Comparison of ENCODE assay signal across 14 cellular contexts in genomic region chr5:95734916-95735315, GRCh38. TPM values are rescaled to one million over a fixed set of nuclear protein-coding genes. Genes with fewer than 3 reads are reported as not detected.
DNase-seq lines count a peak whose midpoint lies in the region; ATAC-seq and TF ChIP-seq lines count a peak whose summit lies in the region.
"Had no signal": no experiment of that assay in that cellular context is flagged by ENCODE, and none has a peak within 500 bp of the region (broad histone marks: within the 10 kb centered on the region; RNA-seq: fewer than 3 reads in every experiment).

No MANE protein-coding gene starts in this region.

- no peaks in the 10 kb centered on the region for H3K36me3 ChIP-seq in uterus

- H3K4me3 ChIP-seq in uterus = peak overlapping the region in 1 of 2 donors; percentile 64
- H3K4me3 ChIP-seq: SJCRH30 had no signal

- no peaks in the 10 kb centered on the region for H3K9me3 Mint-ChIP-seq in neural crest cell
- H3K9me3 Mint-ChIP-seq: activated CD4-positive, alpha-beta memory T cell treated with anti-CD3 and anti-CD28 coated beads for 36 hours; activated naive CD8-positive, alpha-beta T cell treated with anti-CD3 and anti-CD28 coated beads, Interleukin-2, amount 10 ng/mL, durations not matched to agents 7 days and 5 days had no signal

- peak overlapping the region; percentile 10 to 43 for H3K27ac ChIP-seq in uterus
- H3K27ac ChIP-seq: SJCRH30 had no signal

- H3K4me1 Mint-ChIP-seq in neural crest cell = peaks cover 41% of the 10 kb centered on the region

- ATAC-seq in Right ventricle myocardium inferior = peak; percentile 46
- ATAC-seq in GM19023 (IDR thresholded peaks at IDR 0.05; ENCODE audit: unreplicated experiment) = no peak
- ATAC-seq in GM18505 (IDR thresholded peaks at IDR 0.05; ENCODE audit: unreplicated experiment) = no peak
- ATAC-seq: esophagus mucosa had no signal

- no peaks in the 10 kb centered on the region for H3K9me3 ChIP-seq in uterus
- H3K9me3 ChIP-seq: SJCRH30 had no signal

- no peak for DNase-seq in Right ventricle myocardium inferior (ENCODE audit: missing footprints)
- no peak for DNase-seq in cardiac septum (ENCODE audit: low spot score)
- peak; percentile 70 for DNase-seq in globus pallidus (ENCODE audit: low spot score)
- no peak for DNase-seq in neural crest cell (ENCODE audit: low read depth, low spot score)
- no peak for DNase-seq in uterus
- no peak for DNase-seq in NCI-H1930 (lab: John Stamatoyannopoulos, UW)
- DNase-seq: activated CD4-positive, alpha-beta memory T cell treated with anti-CD3 and anti-CD28 coated beads for 36 hours; activated naive CD8-positive, alpha-beta T cell treated with anti-CD3 and anti-CD28 coated beads, Interleukin-2, amount 10 ng/mL, durations not matched to agents 7 days and 5 days; KBM-7; SJCRH30 had no signal

- intact Hi-C loops in Right ventricle myocardium inferior (cut with DNase I) (loop anchor here (5.0 kb wide), 2 partner anchors 37 to 88 kb away; partner anchors contain the start of gene RFESD), cardiac septum (cut with DNase I) (loop anchor here (5.0 kb wide), 3 partner anchors 87 to 107 kb away; partner anchors contain the start of genes GLRX and RFESD), uterus (cut with DNase I; ENCODE audit: low total_unique reads) (no loop called here)

- H3K27me3 ChIP-seq in uterus = no peaks in the 10 kb centered on the region
- H3K27me3 ChIP-seq: SJCRH30 had no signal

- no peak for TF ChIP-seq POLR2A in uterus (IDR thresholded peaks at IDR 0.05)
- TF ChIP-seq POLR2A in GM18505 (IDR thresholded peaks at IDR 0.05; ENCODE audit: borderline replicate concordance, extremely low read depth, insufficient read depth, insufficient read length) = no peak

- peaks cover 4% of the 10 kb centered on the region for H3K27me3 Mint-ChIP-seq in neural crest cell (ENCODE audit: low read depth)
- H3K27me3 Mint-ChIP-seq: memory B cell had no signal

- H3K4me1 ChIP-seq in uterus = no peaks in the 10 kb centered on the region

- peaks cover 14% of the 10 kb centered on the region for H3K36me3 Mint-ChIP-seq in neural crest cell (ENCODE audit: low read depth)
- H3K36me3 Mint-ChIP-seq: activated CD4-positive, alpha-beta memory T cell treated with anti-CD3 and anti-CD28 coated beads for 36 hours; activated naive CD8-positive, alpha-beta T cell treated with anti-CD3 and anti-CD28 coated beads, Interleukin-2, amount 10 ng/mL, durations not matched to agents 7 days and 5 days; memory B cell had no signal

- H3K4me3 Mint-ChIP-seq in neural crest cell = peak overlapping the region; percentile 65
- H3K4me3 Mint-ChIP-seq: activated CD4-positive, alpha-beta memory T cell treated with anti-CD3 and anti-CD28 coated beads for 36 hours; activated naive CD8-positive, alpha-beta T cell treated with anti-CD3 and anti-CD28 coated beads, Interleukin-2, amount 10 ng/mL, durations not matched to agents 7 days and 5 days; memory B cell had no signal

- H3K27ac Mint-ChIP-seq in neural crest cell (ENCODE audit: unreplicated experiment) = no peak overlapping the region
- H3K27ac Mint-ChIP-seq: activated CD4-positive, alpha-beta memory T cell treated with anti-CD3 and anti-CD28 coated beads for 36 hours; activated naive CD8-positive, alpha-beta T cell treated with anti-CD3 and anti-CD28 coated beads, Interleukin-2, amount 10 ng/mL, durations not matched to agents 7 days and 5 days; memory B cell had no signal

- no peak for TF ChIP-seq CTCF in neural crest cell (conservative IDR thresholded peaks at IDR 0.05)
- TF ChIP-seq CTCF in uterus (IDR thresholded peaks at IDR 0.05) = no peak

RNA-seq across cellular contexts. Expression of gene RHOBTB3, which starts 3.8 kb away (rescaled TPM):
- total RNA-seq in Right ventricle myocardium inferior (76.5 TPM), cardiac septum (79.0 TPM), neural crest cell (62.6 and 66.9 TPM in 2 replicates), uterus (100 to 1,000 TPM in 1 of 4 donors, 10 to 100 TPM in 3; 70.6 to 126 (median 80.1) TPM)

RNA-seq across cellular contexts. Expression of gene SPATA9, which starts 52.1 kb away (rescaled TPM):
- total RNA-seq in Right ventricle myocardium inferior (not detected), cardiac septum (not detected), neural crest cell (0.68 and 1.0 TPM in 2 replicates), uterus (1 to 10 TPM in 1 of 4 donors, under 1 TPM in 1, not detected in 2; 0.34 to 1.6 TPM)
- total RNA-seq: activated CD4-positive, alpha-beta memory T cell treated with anti-CD3 and anti-CD28 coated beads for 36 hours; activated naive CD8-positive, alpha-beta T cell treated with anti-CD3 and anti-CD28 coated beads, Interleukin-2, amount 10 ng/mL, durations not matched to agents 7 days and 5 days; esophagus mucosa had no signal
